In the genomic region with DNA sequence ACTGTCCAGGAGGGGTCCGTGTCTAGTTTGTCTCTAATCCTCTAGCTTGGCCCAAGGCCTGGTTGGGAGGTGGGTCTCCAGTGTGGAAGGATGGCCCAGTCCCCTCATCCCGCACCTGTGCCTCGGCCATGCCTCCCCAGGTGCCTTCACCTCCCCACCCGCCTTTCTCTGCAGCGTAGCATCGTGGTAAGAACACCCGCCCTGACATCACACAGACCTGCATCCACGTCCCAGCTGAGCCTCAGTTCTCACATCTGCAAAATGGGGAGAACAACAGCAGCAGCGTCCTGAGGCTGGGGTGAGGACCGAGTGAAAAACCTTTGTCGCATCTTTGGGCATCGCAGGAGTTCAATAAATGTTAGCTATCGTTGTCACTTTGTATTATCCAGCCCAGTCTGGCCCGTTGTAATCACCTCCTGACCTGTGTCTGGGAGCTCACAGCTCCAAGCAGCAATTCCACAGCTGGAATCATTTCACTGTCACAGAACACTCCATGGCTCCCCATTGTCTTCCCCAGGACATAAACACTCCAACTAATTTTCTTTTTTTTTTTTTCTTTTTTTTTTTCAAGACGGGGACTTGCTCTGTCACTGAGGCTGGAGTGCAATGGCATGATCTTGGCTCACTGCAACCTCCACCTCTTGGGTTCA, we compare ENCODE assay signal across 21 cellular contexts.
"Had no signal": no experiment of that assay in that cellular context is flagged by ENCODE, and none has a peak within 500 bp of the region (broad histone marks: within the 10 kb centered on the region; RNA-seq: fewer than 3 reads in every experiment).

No MANE protein-coding gene starts in this region.

- H3K36me3 ChIP-seq: heart right ventricle, lower lobe of right lung, right lobe of liver, transverse colon, vagina had no signal

- FAIRE-seq: endometrium had no signal

- H3K4me1 ChIP-seq: heart right ventricle, lower lobe of right lung, transverse colon, vagina had no signal

- H3K27ac Mint-ChIP-seq: activated naive CD4-positive, alpha-beta T cell treated with anti-CD3 and anti-CD28 coated beads, Interleukin-2, amount 10 ng/mL, durations not matched to agents 7 days and 5 days; activated naive CD8-positive, alpha-beta T cell treated with anti-CD3 and anti-CD28 coated beads, Interleukin-2, amount 50 U/mL, for 24 hours; stimulated activated memory B cell treated with anti-CD40 and anti-IgM and Interleukin-4, amounts not matched to agents 10 μg/mL and 1 μg/mL and 100 μg/mL, for 72 hours; T-helper 1 cell treated with Interleukin-12 subunit alpha and Interleukin-12 subunit beta and Interleukin-4 antibody, amounts not matched to agents 30 μg/mL and 1 μg/mL, for 36 hours; WTC11 had no signal

- H3K4me1 Mint-ChIP-seq: activated naive CD4-positive, alpha-beta T cell treated with anti-CD3 and anti-CD28 coated beads, Interleukin-2, amount 10 ng/mL, durations not matched to agents 7 days and 5 days; activated naive CD8-positive, alpha-beta T cell treated with anti-CD3 and anti-CD28 coated beads, Interleukin-2, amount 50 U/mL, for 24 hours had no signal

- H3K27me3 Mint-ChIP-seq: naive thymus-derived CD8-positive, alpha-beta T cell had no signal

- H3K27ac ChIP-seq: heart right ventricle, lower lobe of right lung, right lobe of liver, skin epidermis, transverse colon, vagina had no signal

- H3K4me3 ChIP-seq: heart right ventricle, lower lobe of right lung, right lobe of liver, skin epidermis, transverse colon, vagina had no signal

- H3K36me3 Mint-ChIP-seq: activated naive CD4-positive, alpha-beta T cell treated with anti-CD3 and anti-CD28 coated beads, Interleukin-2, amount 10 ng/mL, durations not matched to agents 7 days and 5 days; naive thymus-derived CD8-positive, alpha-beta T cell had no signal

- ATAC-seq: activated naive CD8-positive, alpha-beta T cell treated with anti-CD3 and anti-CD28 coated beads, Interleukin-2, amount 50 U/mL, for 24 hours; activated T-cell treated with anti-CD3 and anti-CD28 coated beads, Interleukin-2, amount 50 U/mL, for 4 hours; heart right ventricle; naive thymus-derived CD8-positive, alpha-beta T cell; right lobe of liver; WTC11 had no signal

- H3K27me3 ChIP-seq: heart right ventricle, right lobe of liver, transverse colon, vagina had no signal

- H3K4me3 Mint-ChIP-seq: activated naive CD4-positive, alpha-beta T cell treated with anti-CD3 and anti-CD28 coated beads, Interleukin-2, amount 10 ng/mL, durations not matched to agents 7 days and 5 days; activated naive CD8-positive, alpha-beta T cell treated with anti-CD3 and anti-CD28 coated beads, Interleukin-2, amount 50 U/mL, for 24 hours; activated T-cell treated with anti-CD3 and anti-CD28 coated beads, Interleukin-2, amount 50 U/mL, for 4 hours; stimulated activated memory B cell treated with anti-CD40 and anti-IgM and Interleukin-4, amounts not matched to agents 10 μg/mL and 1 μg/mL and 100 μg/mL, for 72 hours; T-helper 1 cell treated with Interleukin-12 subunit alpha and Interleukin-12 subunit beta and Interleukin-4 antibody, amounts not matched to agents 30 μg/mL and 1 μg/mL, for 36 hours; WTC11 had no signal

- H3K9me3 ChIP-seq: transverse colon, vagina had no signal

- DNase-seq: activated CD4-positive, alpha-beta T cell treated with anti-CD3 and anti-CD28 coated beads, Interleukin-2, amount 50 U/mL, for 4 hours; activated CD8-positive, alpha-beta memory T cell treated with anti-CD3 and anti-CD28 coated beads, Interleukin-2, amount 50 U/mL, for 48 hours; activated naive CD4-positive, alpha-beta T cell treated with anti-CD3 and anti-CD28 coated beads, Interleukin-2, amount 10 ng/mL, durations not matched to agents 7 days and 5 days; activated naive CD8-positive, alpha-beta T cell treated with anti-CD3 and anti-CD28 coated beads, Interleukin-2, amount 50 U/mL, for 24 hours; activated T-cell treated with anti-CD3 and anti-CD28 coated beads, Interleukin-2, amount 50 U/mL, for 4 hours; effector CD4-positive, alpha-beta T cell; heart right ventricle; islet precursor cell; lower lobe of right lung; naive thymus-derived CD8-positive, alpha-beta T cell; nucleus accumbens; stimulated activated CD4-positive, alpha-beta T cell treated with anti-CD3 and anti-CD28 coated beads, Interleukin-1b, Interleukin-23, amount 100 ng/mL, for 48 hours; T1000; transverse colon had no signal
